ENCODE assay signal across 21 cellular contexts in genomic region chr14:64756712-64757111, GRCh38. TPM values are rescaled to one million over a fixed set of nuclear protein-coding genes. Genes with fewer than 3 reads are reported as not detected.
DNase-seq lines count a peak whose midpoint lies in the region; ATAC-seq, FAIRE-seq and TF ChIP-seq lines count a peak whose summit lies in the region.
"Had no signal": no experiment of that assay in that cellular context is flagged by ENCODE, and none has a peak within 500 bp of the region (broad histone marks: within the 10 kb centered on the region; RNA-seq: fewer than 3 reads in every experiment).

No MANE protein-coding gene starts in this region.

- no peak overlapping the region for H3K4me2 ChIP-seq in keratinocyte (ENCODE audit: control insufficient read depth, extremely low read depth, insufficient read depth, low read depth, low read length)

- ATAC-seq in HG03571 (IDR thresholded peaks at IDR 0.05; ENCODE audit: unreplicated experiment) = no peak
- no peak for ATAC-seq in gastroesophageal sphincter

- H3K27me3 Mint-ChIP-seq in CD8-positive, alpha-beta memory T cell = peaks cover 4 to 10% of the 10 kb centered on the region in 2 donors
- H3K27me3 Mint-ChIP-seq in activated CD4-positive, alpha-beta memory T cell treated with anti-CD3 and anti-CD28 coated beads for 36 hours = no peaks in the 10 kb centered on the region

- H3K36me3 ChIP-seq in CD8-positive, alpha-beta memory T cell (ENCODE audit: insufficient read depth, low read length) = no peaks in the 10 kb centered on the region
- H3K36me3 ChIP-seq in keratinocyte (ENCODE audit: control insufficient read depth in 2 of 2, extremely low read depth in 1 of 2, insufficient read depth in 2 of 2, low read length in 2 of 2) = no peaks in the 10 kb centered on the region
- peaks cover 10 to 30% (median 21%) of the 10 kb centered on the region in 3 donors for H3K36me3 ChIP-seq in skeletal muscle tissue (ENCODE audit: control insufficient read depth in 3 of 3, insufficient read depth in 3 of 3, low read length in 3 of 3)
- H3K36me3 ChIP-seq in BE2C = no peaks in the 10 kb centered on the region
- no peaks in the 10 kb centered on the region for H3K36me3 ChIP-seq in gastroesophageal sphincter
- H3K36me3 ChIP-seq: BLaER1 treated with 17β-estradiol and CSF1 and Interleukin-3, amounts not matched to agents 10 nM and 100 nM; brain microvascular endothelial cell; uterus had no signal

- H3K36me3 Mint-ChIP-seq in CD8-positive, alpha-beta memory T cell = no peaks in the 10 kb centered on the region
- no peaks in the 10 kb centered on the region for H3K36me3 Mint-ChIP-seq in activated CD4-positive, alpha-beta memory T cell treated with anti-CD3 and anti-CD28 coated beads for 36 hours

- TF ChIP-seq CTCF in keratinocyte (optimal IDR thresholded peaks at IDR 0.05 in 1 of 3, IDR thresholded peaks at IDR 0.05 in 1 of 3, conservative IDR thresholded peaks at IDR 0.05 in 1 of 3; ENCODE audit: extremely low read depth in 1 of 3, insufficient read depth in 2 of 3, low read length in 3 of 3) (no peak), BE2C (IDR thresholded peaks at IDR 0.05; ENCODE audit: low read depth, low read length) (no peak), gastroesophageal sphincter (IDR thresholded peaks at IDR 0.05) (no peak)

- TF ChIP-seq EP300 in gastroesophageal sphincter (IDR thresholded peaks at IDR 0.05) = no peak

- H3K4me3 ChIP-seq in CD8-positive, alpha-beta memory T cell (ENCODE audit: low read length) = no peak overlapping the region
- H3K4me3 ChIP-seq in keratinocyte (ENCODE audit: control insufficient read depth in 2 of 3, extremely low read depth in 1 of 3, insufficient read depth in 2 of 3, low read depth in 1 of 3, low read length in 3 of 3) (no peak overlapping the region), skeletal muscle tissue (ENCODE audit: low read length in 3 of 3) (no peak overlapping the region), BE2C (ENCODE audit: low read depth, low read length) (no peak overlapping the region), gastroesophageal sphincter (no peak overlapping the region)
- H3K4me3 ChIP-seq: BLaER1 treated with 17β-estradiol and CSF1 and Interleukin-3, amounts not matched to agents 10 nM and 100 nM; coronary artery; lung; SK-N-MC; uterus had no signal

- CTCF ChIA-PET in CD8-positive, alpha-beta memory T cell (lab: Charles Lee) = no interaction called here
- CTCF ChIA-PET in activated CD4-positive, alpha-beta memory T cell treated with anti-CD3 and anti-CD28 coated beads for 36 hours (lab: Charles Lee) = interaction anchor here (1.4 to 2.9 kb wide), 3 partner anchors 8 to 84 kb away, joined by 3 to 15 read pairs (median 6); no protein-coding TSS in a partner anchor

- no peaks in the 10 kb centered on the region for H4K20me1 ChIP-seq in keratinocyte (ENCODE audit: control insufficient read depth, extremely low read depth, insufficient read depth, low read length)
- H4K20me1 ChIP-seq: BLaER1 treated with 17β-estradiol and CSF1 and Interleukin-3, amounts not matched to agents 10 nM and 100 nM had no signal

- no peak for TF ChIP-seq POLR2A in gastroesophageal sphincter (IDR thresholded peaks at IDR 0.05)

- no peak overlapping the region for H3K27ac ChIP-seq in CD8-positive, alpha-beta memory T cell (ENCODE audit: low read depth, low read length)
- H3K27ac ChIP-seq in keratinocyte (ENCODE audit: control insufficient read depth, insufficient read depth, low read length) = peak overlapping the region; percentile 88
- H3K27ac ChIP-seq in skeletal muscle tissue (ENCODE audit: low read depth, low read length) = peak overlapping the region; percentile 9
- H3K27ac ChIP-seq in gastroesophageal sphincter = no peak overlapping the region
- H3K27ac ChIP-seq: BLaER1 treated with 17β-estradiol and CSF1 and Interleukin-3, amounts not matched to agents 10 nM and 100 nM; brain microvascular endothelial cell; SK-N-MC had no signal

- dilution Hi-C loops in keratinocyte (cut with MboI; ENCODE audit: extremely low pct_ligation_motif_present, low sequenced_read_pairs) = no loop called here

- DNase-seq in CD8-positive, alpha-beta memory T cell = peak in 1 of 5 donors; percentile 9
- DNase-seq in activated CD4-positive, alpha-beta memory T cell treated with anti-CD3 and anti-CD28 coated beads for 36 hours = no peak
- DNase-seq in keratinocyte (ENCODE audit: low read depth, low spot score) (no peak), BE2C (no peak), NCI-H1436 treated with DMSO at 0.1 percent for 48 hours (lab: John Stamatoyannopoulos, UW) (no peak)
- DNase-seq: activated CD4-positive, alpha-beta T cell treated with anti-CD3 and anti-CD28 coated beads, Interleukin-2, amount 50 U/mL, for 48 hours; activated effector memory CD4-positive, alpha-beta T cell treated with anti-CD3 and anti-CD28 coated beads, Interleukin-2, amount 50 U/mL, for 16 hours; activated T-cell treated with anti-CD3 and anti-CD28 coated beads for 4 hours; brain microvascular endothelial cell; H9; Kasumi-1; NCI-H526 treated with DMSO at 0.1 percent for 48 hours; uterus had no signal

- peak overlapping the region; percentile 43 to 98 (median 94) for H3K27ac Mint-ChIP-seq in CD8-positive, alpha-beta memory T cell
- peak overlapping the region; percentile 29 for H3K27ac Mint-ChIP-seq in activated CD4-positive, alpha-beta memory T cell treated with anti-CD3 and anti-CD28 coated beads for 36 hours

- peak overlapping the region; percentile 81 for H3K9ac ChIP-seq in keratinocyte (ENCODE audit: control insufficient read depth, extremely low read depth, insufficient read depth, low read length)
- H3K9ac ChIP-seq in skeletal muscle tissue (ENCODE audit: low read depth in 1 of 3, low read length in 3 of 3) = peak overlapping the region in 1 of 3 donors; percentile 54
- H3K9ac ChIP-seq: BLaER1 treated with 17β-estradiol and CSF1 and Interleukin-3, amounts not matched to agents 10 nM and 100 nM had no signal

- H3K79me2 ChIP-seq in keratinocyte (ENCODE audit: control insufficient read depth, insufficient read depth, low read length) = no peaks in the 10 kb centered on the region

- intact Hi-C loops in activated CD4-positive, alpha-beta memory T cell treated with anti-CD3 and anti-CD28 coated beads for 36 hours (cut with micrococcal nuclease) = loop anchor here (1.0 to 5.0 kb wide), 3 partner anchors 32 to 214 kb away; partner anchors contain the start of gene HSPA2

- no peaks in the 10 kb centered on the region for H3K9me3 Mint-ChIP-seq in CD8-positive, alpha-beta memory T cell
- no peaks in the 10 kb centered on the region for H3K9me3 Mint-ChIP-seq in activated CD4-positive, alpha-beta memory T cell treated with anti-CD3 and anti-CD28 coated beads for 36 hours

- FAIRE-seq in keratinocyte (lab: Jason Lieb, UNC) = no peak
- FAIRE-seq: GM12892 had no signal

- no peaks in the 10 kb centered on the region for H3K9me3 ChIP-seq in CD8-positive, alpha-beta memory T cell (ENCODE audit: low read length)
- H3K9me3 ChIP-seq in keratinocyte (ENCODE audit: control insufficient read depth, low read depth, low read length) = no peaks in the 10 kb centered on the region
- no peaks in the 10 kb centered on the region for H3K9me3 ChIP-seq in skeletal muscle tissue (ENCODE audit: control insufficient read depth in 3 of 3, low read length in 3 of 3)
- H3K9me3 ChIP-seq in BE2C = no peaks in the 10 kb centered on the region
- no peaks in the 10 kb centered on the region for H3K9me3 ChIP-seq in gastroesophageal sphincter
- H3K9me3 ChIP-seq: BLaER1 treated with 17β-estradiol and CSF1 and Interleukin-3, amounts not matched to agents 10 nM and 100 nM; uterus had no signal

- peaks cover 50% of the 10 kb centered on the region for H3K4me1 ChIP-seq in CD8-positive, alpha-beta memory T cell (ENCODE audit: insufficient read depth, low read length)
- H3K4me1 ChIP-seq in keratinocyte (ENCODE audit: control insufficient read depth, extremely low read depth, insufficient read depth, low read length) (peaks cover 68% of the 10 kb centered on the region), skeletal muscle tissue (ENCODE audit: control insufficient read depth in 3 of 3, insufficient read depth in 3 of 3, low read length in 3 of 3) (peaks cover 51 to 61% (median 54%) of the 10 kb centered on the region in 3 donors), BE2C (peaks cover 36% of the 10 kb centered on the region), gastroesophageal sphincter (peaks cover 0 to 41% (median 5%) of the 10 kb centered on the region in 3 donors)

- peaks cover 60 to 70% (median 63%) of the 10 kb centered on the region in 3 donors for H3K4me1 Mint-ChIP-seq in CD8-positive, alpha-beta memory T cell
- H3K4me1 Mint-ChIP-seq in activated CD4-positive, alpha-beta memory T cell treated with anti-CD3 and anti-CD28 coated beads for 36 hours (ENCODE audit: low read depth) = peaks cover 65% of the 10 kb centered on the region

- no peak overlapping the region for H2AFZ ChIP-seq in keratinocyte (ENCODE audit: control insufficient read depth, low read length)

- no peaks in the 10 kb centered on the region for H3K9me1 ChIP-seq in keratinocyte (ENCODE audit: control insufficient read depth, extremely low read depth, insufficient read depth, low read length)

- peak overlapping the region in 4 of 7 donors; percentile 12 to 54 (median 26) for H3K4me3 Mint-ChIP-seq in CD8-positive, alpha-beta memory T cell
- H3K4me3 Mint-ChIP-seq in activated CD4-positive, alpha-beta memory T cell treated with anti-CD3 and anti-CD28 coated beads for 36 hours = no peak overlapping the region
- H3K4me3 Mint-ChIP-seq: H9 had no signal

- POLR2A ChIA-PET in CD8-positive, alpha-beta memory T cell (lab: Charles Lee) = no interaction called here
- POLR2A ChIA-PET in activated CD4-positive, alpha-beta memory T cell treated with anti-CD3 and anti-CD28 coated beads for 36 hours (lab: Charles Lee) = no interaction called here

- WGBS in gastroesophageal sphincter (ENCODE audit: low coverage in 1 of 2), 2 donors = 100% methylated on average over 1 of the region's 5 CpGs

- H3K27me3 ChIP-seq in CD8-positive, alpha-beta memory T cell (ENCODE audit: insufficient read depth, low read length, poor library complexity, severe bottlenecking) = no peaks in the 10 kb centered on the region
- no peaks in the 10 kb centered on the region for H3K27me3 ChIP-seq in keratinocyte (ENCODE audit: control insufficient read depth, extremely low read depth, insufficient read depth, low read length)
- no peaks in the 10 kb centered on the region for H3K27me3 ChIP-seq in skeletal muscle tissue (ENCODE audit: control insufficient read depth in 3 of 3, insufficient read depth in 3 of 3, low read length in 3 of 3)
- no peaks in the 10 kb centered on the region for H3K27me3 ChIP-seq in BE2C
- H3K27me3 ChIP-seq in gastroesophageal sphincter = peaks cover 7% of the 10 kb centered on the region
- H3K27me3 ChIP-seq: BLaER1 treated with 17β-estradiol and CSF1 and Interleukin-3, amounts not matched to agents 10 nM and 100 nM; brain microvascular endothelial cell; uterus had no signal

RNA-seq across cellular contexts. Expression of gene PLEKHG3, which starts 52.5 kb away (rescaled TPM):
- 1 to 10 TPM; 4.9 to 5.0 TPM for total RNA-seq in CD8-positive, alpha-beta memory T cell
- 61.1 TPM for polyA plus RNA-seq in CD8-positive, alpha-beta memory T cell
- 10 to 100 TPM; 20.1 to 22.6 TPM for total RNA-seq in activated CD4-positive, alpha-beta memory T cell treated with anti-CD3 and anti-CD28 coated beads for 36 hours
- 71.0 to 89.1 TPM (median 73.2 TPM) in 3 replicates for polyA plus RNA-seq in keratinocyte
- polyA plus RNA-seq in keratinocyte (2011; ENCODE audit: low read depth) = 19.7 TPM
- 49.2 and 65.2 TPM in 2 replicates for polyA plus RNA-seq in keratinocyte (2011; cell fraction: cytosol; rRNA removed)
- polyA plus RNA-seq in keratinocyte (2011; cell fraction: nucleus; rRNA removed) = 171 and 186 TPM in 2 replicates
- polyA plus RNA-seq in keratinocyte (2012; ENCODE audit: low replicate concordance) = 36.9 and 94.1 TPM in 2 replicates
- 96.2 to 104 TPM (median 102 TPM) in 3 replicates for polyA minus RNA-seq in keratinocyte
- 107 TPM for polyA minus RNA-seq in keratinocyte (2011; cell fraction: cytosol; rRNA and poly(A)+ RNA removed)
- polyA minus RNA-seq in keratinocyte (2011; cell fraction: nucleus; rRNA and poly(A)+ RNA removed) = 103 and 143 TPM in 2 replicates
- total RNA-seq in skeletal muscle tissue (16.7 TPM), gastroesophageal sphincter (10 to 100 TPM; 44.2 to 79.4 (median 57.7) TPM)
- 54.2 TPM for polyA plus RNA-seq in BE2C (2012; ENCODE audit: insufficient read depth, insufficient read length, low read depth)

Comparison
In these comparisons a context has a peak if more than half of its experiments do, and no peak if none do; other contexts are left out.
1. H3K27ac ChIP-seq: peak in keratinocyte (single experiment) and skeletal muscle tissue (single experiment); none in CD8-positive, alpha-beta memory T cell (single experiment) and gastroesophageal sphincter (0 of 4).